In the genomic region with DNA sequence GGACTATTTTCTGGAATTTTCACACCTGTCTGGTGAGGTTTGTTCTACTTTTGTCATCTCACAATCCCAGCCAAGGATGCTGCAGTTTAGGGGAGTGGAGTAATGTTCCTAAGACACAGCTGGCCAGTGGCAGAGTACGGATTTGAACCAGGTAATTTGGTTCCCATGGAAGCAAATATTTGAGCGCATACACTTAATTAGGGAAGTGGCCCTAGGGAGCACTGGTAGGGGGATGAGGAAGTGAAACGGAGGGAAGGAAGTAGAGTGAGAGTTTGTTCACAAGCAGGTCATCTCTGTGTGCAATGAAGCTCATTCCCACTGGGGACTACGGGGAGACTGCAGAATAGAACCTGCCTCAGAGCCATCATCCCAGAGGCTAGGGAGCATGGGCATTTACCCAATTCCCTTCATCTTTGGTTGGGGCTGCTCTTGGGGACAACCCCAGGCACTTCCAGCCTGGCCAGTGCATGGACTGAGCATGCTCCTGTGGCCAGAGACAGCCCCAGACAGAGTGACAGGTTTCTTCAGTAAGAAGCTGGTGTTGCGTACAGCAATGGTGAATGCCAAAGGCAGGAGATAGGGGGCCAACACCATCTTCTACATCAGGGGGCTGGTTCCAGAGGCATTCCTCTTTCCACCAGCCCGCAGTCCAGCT, we compare ENCODE assay signal across 9 cellular contexts.
A peak's percentile ranks its signal among the peaks of the same experiment; 100 is the strongest.
DNase-seq lines count a peak whose midpoint lies in the region; ATAC-seq and TF ChIP-seq lines count a peak whose summit lies in the region.
"Had no signal": no experiment of that assay in that cellular context is flagged by ENCODE, and none has a peak within 500 bp of the region (broad histone marks: within the 10 kb centered on the region; RNA-seq: fewer than 3 reads in every experiment).

No MANE protein-coding gene starts in this region.

- no peak for TF ChIP-seq CTCF in GM13976 (IDR thresholded peaks at IDR 0.05; ENCODE audit: borderline replicate concordance, control extremely low read depth, extremely low read depth, insufficient read depth, missing control alignments)
- TF ChIP-seq CTCF in PC-9 (conservative IDR thresholded peaks at IDR 0.05): no peak
- no peak for TF ChIP-seq CTCF in gastrocnemius medialis (IDR thresholded peaks at IDR 0.05 in 4 of 5, conservative IDR thresholded peaks at IDR 0.05 in 1 of 5)
- no peak for TF ChIP-seq CTCF in HFFc6 (IDR thresholded peaks at IDR 0.05)

- no peaks in the 10 kb centered on the region for H3K36me3 ChIP-seq in PC-9 (ENCODE audit: low read depth)
- no peaks in the 10 kb centered on the region for H3K36me3 ChIP-seq in gastrocnemius medialis

- no peaks in the 10 kb centered on the region for H3K79me2 ChIP-seq in PC-9 (ENCODE audit: low read depth)
- H3K79me2 ChIP-seq: parathyroid adenoma had no signal

- DNase-seq in GM13976 (ENCODE audit: low spot score) (peak; percentile 51), globus pallidus (ENCODE audit: low spot score) (peak; percentile 43), PC-9 (no peak), gastrocnemius medialis (no peak), HFFc6 (no peak), NCI-H1694 treated with DMSO at 0.1 percent for 48 hours (lab: John Stamatoyannopoulos, UW) (no peak)

- no peak overlapping the region for H3K27ac Mint-ChIP-seq in HFFc6

- H3K27me3 Mint-ChIP-seq in HFFc6 (ENCODE audit: insufficient read depth): peaks cover 42% of the 10 kb centered on the region

- in situ Hi-C loops in GM13976 (cut with MboI; ENCODE audit: low sequenced_read_pairs, unreplicated experiment): no loop called here
- in situ Hi-C loops in gastrocnemius medialis (cut with MboI; ENCODE audit: low sequenced_read_pairs in 4 of 4): no loop called here

- no peaks in the 10 kb centered on the region for H3K9me2 ChIP-seq in PC-9 (ENCODE audit: insufficient read depth)

- no TSS peak for BruUV-seq in PC-9 (replicated peaks; lab: Mats Ljungman, UMichigan)

- no peaks in the 10 kb centered on the region for H3K9me3 Mint-ChIP-seq in HFFc6

- intact Hi-C loops in PC-9 (cut with micrococcal nuclease; ENCODE audit: unreplicated experiment): no loop called here
- intact Hi-C loops in gastrocnemius medialis (cut with DNase I; ENCODE audit: low total_unique reads): no loop called here

- H3K27ac ChIP-seq in PC-9 (no peak overlapping the region), gastrocnemius medialis (no peak overlapping the region)
- H3K27ac ChIP-seq: parathyroid adenoma had no signal

- H3K4me3 Mint-ChIP-seq in HFFc6: no peak overlapping the region

- TF ChIP-seq POLR2A in gastrocnemius medialis (IDR thresholded peaks at IDR 0.05): no peak

- H2AFZ ChIP-seq in PC-9: no peak overlapping the region
- H2AFZ ChIP-seq: parathyroid adenoma had no signal

- H3F3A ChIP-seq in PC-9 (ENCODE audit: insufficient read depth, low read depth): no peaks in the 10 kb centered on the region

- H4K20me1 ChIP-seq in PC-9 (ENCODE audit: insufficient read depth): no peaks in the 10 kb centered on the region

- no peaks in the 10 kb centered on the region for H3K36me3 Mint-ChIP-seq in HFFc6 (ENCODE audit: low read depth)

- no peak overlapping the region for H3K4me3 ChIP-seq in PC-9
- no peak overlapping the region for H3K4me3 ChIP-seq in gastrocnemius medialis

- peak; percentile 58 for ATAC-seq in GM21526 (IDR thresholded peaks at IDR 0.05; ENCODE audit: low FRiP score, unreplicated experiment)
- peak; percentile 43 for ATAC-seq in HG03558 (IDR thresholded peaks at IDR 0.05; ENCODE audit: extremely low read depth, unreplicated experiment)
- no peak for ATAC-seq in gastrocnemius medialis

- peaks cover 8% of the 10 kb centered on the region; the same call in 1 of the 2 replicates for H3K4me1 Mint-ChIP-seq in HFFc6 (ENCODE audit: low read depth)

- no peak overlapping the region for H3K4me2 ChIP-seq in PC-9

- H3K9me3 ChIP-seq in PC-9 (ENCODE audit: insufficient read depth, low read depth) (no peaks in the 10 kb centered on the region), gastrocnemius medialis (no peaks in the 10 kb centered on the region)

- H3K27me3 ChIP-seq in PC-9 (ENCODE audit: insufficient read depth, low read depth) (peaks cover 38% of the 10 kb centered on the region), gastrocnemius medialis (peaks cover 14 to 32% (median 16%) of the 10 kb centered on the region in 3 donors)

- H3K4me1 ChIP-seq in PC-9 (replicated peaks; ENCODE audit: insufficient read depth): no peaks in the 10 kb centered on the region
- peaks cover 0 to 6% of the 10 kb centered on the region in 2 donors for H3K4me1 ChIP-seq in gastrocnemius medialis

- POLR2A ChIA-PET in PC-9 (lab: Charles Lee; ENCODE audit: unreplicated experiment): no interaction called here

- CTCF ChIA-PET in PC-9 (lab: Charles Lee): interaction anchor here (0.6 kb wide), 1 partner anchor 487 kb away, joined by 3 read pairs; no protein-coding TSS in a partner anchor

Comparison
In these comparisons a context has a peak if more than half of its experiments do, and no peak if none do; other contexts are left out.
1. DNase-seq: peak in GM13976 (single experiment) and globus pallidus (single experiment); none in PC-9 (0 of 2), gastrocnemius medialis (0 of 2), HFFc6 (single experiment) and NCI-H1694 treated with DMSO at 0.1 percent for 48 hours (single experiment).
2. ATAC-seq: peak in GM21526 (single experiment) and HG03558 (single experiment); none in gastrocnemius medialis (0 of 2).